8 cellular contexts compared by ENCODE assay signal in the genomic region with DNA sequence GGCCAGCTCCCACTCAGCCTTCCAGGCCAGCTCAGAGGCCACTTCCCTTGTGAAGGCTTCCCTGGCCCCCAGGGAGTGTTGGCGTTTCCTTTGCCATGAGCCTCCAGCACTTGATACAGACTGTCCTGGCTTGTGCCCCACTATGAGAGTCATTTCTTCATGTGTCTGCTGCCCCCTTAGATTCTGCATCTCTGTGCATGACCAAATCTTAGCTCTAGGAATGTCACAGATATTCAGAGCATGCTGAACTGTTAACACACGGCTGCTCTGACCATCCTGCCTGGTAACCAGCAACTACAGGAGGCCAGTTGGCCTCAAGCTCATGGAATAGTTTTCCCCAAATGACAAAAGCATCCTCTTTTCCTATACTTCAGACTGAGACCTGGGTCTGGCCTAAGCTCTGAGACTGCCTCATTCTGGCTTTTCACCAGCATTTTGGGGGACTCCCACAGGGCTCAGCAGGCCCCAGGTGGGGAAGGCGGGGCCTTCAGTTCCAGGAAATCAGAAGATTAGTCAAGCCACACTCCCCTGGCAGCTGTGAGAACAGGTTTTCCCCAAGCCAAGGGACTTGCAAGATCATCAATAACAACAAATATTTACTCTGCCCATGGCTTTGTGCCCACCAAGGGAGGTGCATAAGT.
DNase-seq lines count a peak whose midpoint lies in the region; ATAC-seq and TF ChIP-seq lines count a peak whose summit lies in the region.

No MANE protein-coding gene starts in this region.

- in situ Hi-C loops in GM13977 (cut with MboI; ENCODE audit: low pct_unique_long_range_greater_than_20kb, low sequenced_read_pairs, unreplicated experiment), result no loop called here

- peak; percentile 78 for DNase-seq in GM13977 (ENCODE audit: low spot score)
- DNase-seq in choroid plexus epithelial cell (ENCODE audit: low read depth), result peak; percentile 54
- DNase-seq in stimulated activated CD8-positive, alpha-beta memory T cell treated with anti-CD3 and anti-CD28 coated beads, Interleukin-7, amount 100 ng/mL, for 4 hours (ENCODE audit: low read depth in 2 of 2), result peak; percentile 69
- DNase-seq in SKM-1 treated with dmso at 0.1 percent for 144 hours (lab: John Stamatoyannopoulos, UW; ENCODE audit: unreplicated experiment), result no peak
- DNase-seq in NCI-H1436 treated with DMSO at 0.1 percent for 48 hours (lab: John Stamatoyannopoulos, UW), result no peak

- peak; percentile 57 for ATAC-seq in HG02938 (IDR thresholded peaks at IDR 0.05; ENCODE audit: unreplicated experiment)
- peak; percentile 82 to 85 for ATAC-seq in activated CD4-positive, CD25-positive, alpha-beta regulatory T cell treated with anti-CD3 and anti-CD28 coated beads, Interleukin-2, amount 50 U/mL, for 24 hours
- no peak for ATAC-seq in HG03039 (IDR thresholded peaks at IDR 0.05; ENCODE audit: unreplicated experiment)

- TF ChIP-seq CTCF in GM13977 (IDR thresholded peaks at IDR 0.05; ENCODE audit: extremely low read depth, insufficient read depth, missing control alignments) (no peak), choroid plexus epithelial cell (conservative IDR thresholded peaks at IDR 0.05; ENCODE audit: low read depth, low read length) (no peak)

- H3K4me3 ChIP-seq in choroid plexus epithelial cell (ENCODE audit: low read depth, low read length), result no peak overlapping the region

Comparison
In these comparisons a context has a peak if more than half of its experiments do, and no peak if none do; other contexts are left out.
1. DNase-seq: peak in GM13977 (single experiment), choroid plexus epithelial cell (single experiment) and stimulated activated CD8-positive, alpha-beta memory T cell treated with anti-CD3 and anti-CD28 coated beads, Interleukin-7, amount 100 ng/mL, for 4 hours (2 of 2); none in SKM-1 treated with dmso at 0.1 percent for 144 hours (single experiment) and NCI-H1436 treated with DMSO at 0.1 percent for 48 hours (single experiment).